17 cellular contexts compared by ENCODE assay signal in genomic region chr2:227719637-227720036, GRCh38. TPM values are rescaled to one million over a fixed set of nuclear protein-coding genes. Genes with fewer than 3 reads are reported as not detected.
DNase-seq lines count a peak whose midpoint lies in the region; ATAC-seq and TF ChIP-seq lines count a peak whose summit lies in the region.
"Had no signal": no experiment of that assay in that cellular context is flagged by ENCODE, and none has a peak within 500 bp of the region (broad histone marks: within the 10 kb centered on the region; RNA-seq: fewer than 3 reads in every experiment).

No MANE protein-coding gene starts in this region.

- DNase-seq in MCF 10A (ENCODE audit: unreplicated experiment) (peak; percentile 48), mammary epithelial cell (no peak), SKM-1 treated with dmso at 0.1 percent for 144 hours (lab: John Stamatoyannopoulos, UW; ENCODE audit: unreplicated experiment) (peak; percentile 24), left lung (no peak), NCI-H446 treated with DMSO at 0.1 percent for 48 hours (lab: John Stamatoyannopoulos, UW) (no peak), AG08396 (ENCODE audit: low spot score) (no peak), MM.1S (no peak)
- DNase-seq: ACHN; BE2C; CD4-positive, alpha-beta memory T cell; DMS153; DMS79 treated with DMSO at 0.1 percent for 48 hours; EL; H7 had no signal

- H3K9me2 ChIP-seq in MM.1S (replicated peaks; ENCODE audit: insufficient read depth, low read length), result no peaks in the 10 kb centered on the region

- no peaks in the 10 kb centered on the region for H3K27me3 ChIP-seq in mammary epithelial cell (ENCODE audit: insufficient read depth, low read length)
- H3K27me3 ChIP-seq in left lung, result peaks cover 0 to 15% of the 10 kb centered on the region in 2 donors
- no peaks in the 10 kb centered on the region for H3K27me3 ChIP-seq in MM.1S (replicated peaks; ENCODE audit: insufficient read depth, low read length)

- no peaks in the 10 kb centered on the region for H3K4me1 Mint-ChIP-seq in MCF 10A (ENCODE audit: insufficient read depth, unreplicated experiment)

- H3K4me3 ChIP-seq in mammary epithelial cell (replicated peaks in 1 of 3; ENCODE audit: insufficient read depth in 1 of 3, low read depth in 2 of 3, low read length in 3 of 3) (no peak overlapping the region), left lung (no peak overlapping the region), MM.1S (ENCODE audit: low read length) (no peak overlapping the region)
- H3K4me3 ChIP-seq: GM23338 had no signal

- H3K27ac Mint-ChIP-seq in MCF 10A (ENCODE audit: low read depth, unreplicated experiment), result no peak overlapping the region
- H3K27ac Mint-ChIP-seq: CD4-positive, alpha-beta memory T cell; GM23338 had no signal

- in situ Hi-C loops in mammary epithelial cell (cut with MboI; ENCODE audit: low sequenced_read_pairs in 2 of 2), result no loop called here

- H4K20me1 ChIP-seq in mammary epithelial cell (ENCODE audit: insufficient read depth, low read length), result no peaks in the 10 kb centered on the region
- no peaks in the 10 kb centered on the region for H4K20me1 ChIP-seq in MM.1S (ENCODE audit: insufficient read depth, low read length)

- H2AFZ ChIP-seq in mammary epithelial cell (ENCODE audit: low read depth, low read length) (no peak overlapping the region), MM.1S (ENCODE audit: low read length) (no peak overlapping the region)
- H2AFZ ChIP-seq: GM23338 had no signal

- H3K36me3 ChIP-seq in mammary epithelial cell (ENCODE audit: insufficient read depth, low read length), result no peaks in the 10 kb centered on the region
- H3K36me3 ChIP-seq in left lung, result no peaks in the 10 kb centered on the region
- H3K36me3 ChIP-seq in MM.1S (replicated peaks; ENCODE audit: insufficient read depth, low read length), result no peaks in the 10 kb centered on the region
- H3K36me3 ChIP-seq: BE2C had no signal

- H3K4me1 ChIP-seq in mammary epithelial cell (ENCODE audit: insufficient read depth, low read length), result peaks cover 9% of the 10 kb centered on the region
- H3K4me1 ChIP-seq in left lung, result no peaks in the 10 kb centered on the region
- no peaks in the 10 kb centered on the region for H3K4me1 ChIP-seq in MM.1S (ENCODE audit: low read length)
- H3K4me1 ChIP-seq: BE2C had no signal

- no peak overlapping the region for H3K4me3 Mint-ChIP-seq in MCF 10A (ENCODE audit: unreplicated experiment)
- H3K4me3 Mint-ChIP-seq: CD4-positive, alpha-beta memory T cell; GM23338 had no signal

- H3K27me3 Mint-ChIP-seq in MCF 10A (ENCODE audit: insufficient read depth, unreplicated experiment), result peaks cover 12% of the 10 kb centered on the region

- no peaks in the 10 kb centered on the region for H3F3A ChIP-seq in MM.1S (ENCODE audit: insufficient read depth, low read length)

- intact Hi-C loops in MCF 10A (cut with micrococcal nuclease) (no loop called here), mammary epithelial cell (cut with micrococcal nuclease) (no loop called here), left lung (cut with DNase I) (no loop called here)

- 80% methylated on average over 4 of the region's 4 CpGs for WGBS in mammary epithelial cell (ENCODE audit: low coverage, missing lambda C conversion rate)

- H3K36me3 Mint-ChIP-seq in MCF 10A (ENCODE audit: insufficient read depth, unreplicated experiment), result no peaks in the 10 kb centered on the region
- H3K36me3 Mint-ChIP-seq: CD4-positive, alpha-beta memory T cell had no signal

- TF ChIP-seq CTCF in MCF 10A (IDR thresholded peaks at IDR 0.05; ENCODE audit: unreplicated experiment), result no peak
- no peak for TF ChIP-seq CTCF in mammary epithelial cell (conservative IDR thresholded peaks at IDR 0.05 in 1 of 2, IDR thresholded peaks at IDR 0.05 in 1 of 2; ENCODE audit: extremely low read depth in 1 of 2, insufficient read depth in 1 of 2, low read depth in 1 of 2, low read length in 2 of 2)
- no peak for TF ChIP-seq CTCF in left lung (IDR thresholded peaks at IDR 0.05)
- no peak for TF ChIP-seq CTCF in MM.1S (IDR thresholded peaks at IDR 0.05; ENCODE audit: low read length)

- POLR2A ChIA-PET in MCF 10A (lab: Yijun Ruan, JAX), result interaction anchor here (1.3 kb wide), 1 partner anchor 11 kb away, joined by 3 read pairs; no protein-coding TSS in a partner anchor

- H3K9me3 Mint-ChIP-seq in MCF 10A (ENCODE audit: unreplicated experiment), result no peaks in the 10 kb centered on the region
- H3K9me3 Mint-ChIP-seq: CD4-positive, alpha-beta memory T cell; GM23338 had no signal

- CTCF ChIA-PET in MCF 10A (lab: Yijun Ruan, JAX) (interaction anchor here (0.6 kb wide), 1 partner anchor 353 kb away, joined by 3 read pairs; no protein-coding TSS in a partner anchor), mammary epithelial cell (lab: Charles Lee; ENCODE audit: low non-redundant PET) (no interaction called here)

- H3K27ac ChIP-seq in mammary epithelial cell (ENCODE audit: insufficient read depth, low read depth, low read length), result no peak overlapping the region
- H3K27ac ChIP-seq in left lung, result no peak overlapping the region
- H3K27ac ChIP-seq in MM.1S (ENCODE audit: low read length), result no peak overlapping the region
- H3K27ac ChIP-seq: C4-2B had no signal

- BruUV-seq in MCF 10A (replicated peaks; lab: Mats Ljungman, UMichigan) (no TSS peak), mammary epithelial cell (replicated peaks; lab: Mats Ljungman, UMichigan) (no TSS peak)

- H3K9me3 ChIP-seq in mammary epithelial cell (replicated peaks; ENCODE audit: insufficient read depth, low read length) (no peaks in the 10 kb centered on the region), left lung (no peaks in the 10 kb centered on the region), MM.1S (replicated peaks; ENCODE audit: insufficient read depth, low read length) (no peaks in the 10 kb centered on the region)
- H3K9me3 ChIP-seq: BE2C had no signal

- H3K79me2 ChIP-seq in mammary epithelial cell (ENCODE audit: insufficient read depth, low read length) (no peaks in the 10 kb centered on the region), MM.1S (ENCODE audit: low read length) (no peaks in the 10 kb centered on the region)

- ATAC-seq in left lung, result peak; percentile 6
- ATAC-seq: GM23338 had no signal

- no peak overlapping the region for H3K9ac ChIP-seq in mammary epithelial cell (ENCODE audit: insufficient read depth, low read length)
- H3K9ac ChIP-seq in MM.1S (ENCODE audit: low read length), result no peak overlapping the region

- dilution Hi-C loops in mammary epithelial cell (cut with HindIII; ENCODE audit: low sequenced_read_pairs), result loop anchor here (5.0 kb wide), 1 partner anchor 92 kb away; no protein-coding TSS in a partner anchor

- H3K4me2 ChIP-seq in mammary epithelial cell (ENCODE audit: insufficient read depth, low read depth, low read length) (no peak overlapping the region), MM.1S (ENCODE audit: low read depth, low read length) (no peak overlapping the region)
- H3K4me2 ChIP-seq: GM23338 had no signal

RNA-seq across cellular contexts. Expression of gene SLC19A3, which starts 1.8 kb away (rescaled TPM):
- total RNA-seq in MCF 10A (2022) (not detected in 2 replicates), mammary epithelial cell (under 1 TPM; 0.35 to 0.83 TPM), left lung (10 to 100 TPM in 1 of 2 donors, 1 to 10 TPM in 1; 6.2 to 10.7 TPM)
- 0.08 TPM for polyA plus RNA-seq in mammary epithelial cell
- polyA minus RNA-seq in mammary epithelial cell, result not detected
- total RNA-seq: CD4-positive, alpha-beta memory T cell had no signal
- polyA plus RNA-seq: CD4-positive, alpha-beta memory T cell had no signal

RNA-seq across cellular contexts. Expression of gene SCYGR6, which starts 4.9 kb away (rescaled TPM):
- not detected in 2 replicates for total RNA-seq in MCF 10A (2022)
- total RNA-seq in mammary epithelial cell, result not detected
- not detected for polyA plus RNA-seq in mammary epithelial cell
- polyA minus RNA-seq in mammary epithelial cell, result not detected
- total RNA-seq in left lung, result not detected
- total RNA-seq: A172; CD4-positive, alpha-beta memory T cell; GM23338; H7 had no signal
- polyA plus RNA-seq: CD4-positive, alpha-beta memory T cell; GM23338 had no signal

RNA-seq across cellular contexts. Expression of gene SCYGR7, which starts 8.5 kb away (rescaled TPM):
- not detected in 2 replicates for total RNA-seq in MCF 10A (2022)
- total RNA-seq in mammary epithelial cell, result not detected
- not detected for polyA plus RNA-seq in mammary epithelial cell
- not detected for polyA minus RNA-seq in mammary epithelial cell
- total RNA-seq in left lung, result not detected
- total RNA-seq: A172; CD4-positive, alpha-beta memory T cell; GM23338; H7 had no signal
- polyA plus RNA-seq: CD4-positive, alpha-beta memory T cell; GM23338 had no signal

RNA-seq across cellular contexts. Expression of gene SCYGR8, which starts 26.1 kb away (rescaled TPM):
- not detected in 2 replicates for total RNA-seq in MCF 10A (2022)
- total RNA-seq in mammary epithelial cell, result not detected
- not detected for polyA plus RNA-seq in mammary epithelial cell
- polyA minus RNA-seq in mammary epithelial cell, result not detected
- not detected for total RNA-seq in left lung
- total RNA-seq: A172; CD4-positive, alpha-beta memory T cell; GM23338; H7 had no signal
- polyA plus RNA-seq: CD4-positive, alpha-beta memory T cell; GM23338 had no signal

RNA-seq across cellular contexts. Expression of gene SCYGR5, which starts 53.0 kb away (rescaled TPM):
- total RNA-seq in MCF 10A (2022) (not detected in 2 replicates), mammary epithelial cell (not detected), left lung (not detected)
- not detected for polyA plus RNA-seq in mammary epithelial cell
- polyA minus RNA-seq in mammary epithelial cell, result not detected
- total RNA-seq: A172; CD4-positive, alpha-beta memory T cell; GM23338; H7 had no signal
- polyA plus RNA-seq: CD4-positive, alpha-beta memory T cell; GM23338 had no signal

Comparison
In these comparisons a context has a peak if more than half of its experiments do, and no peak if none do; other contexts are left out.
1. DNase-seq: peak in MCF 10A (single experiment) and SKM-1 treated with dmso at 0.1 percent for 144 hours (single experiment); none in mammary epithelial cell (single experiment), left lung (0 of 2), NCI-H446 treated with DMSO at 0.1 percent for 48 hours (single experiment), AG08396 (single experiment) and MM.1S (single experiment).